Comparison of ENCODE assay signal across 2 cellular contexts in the genomic region with DNA sequence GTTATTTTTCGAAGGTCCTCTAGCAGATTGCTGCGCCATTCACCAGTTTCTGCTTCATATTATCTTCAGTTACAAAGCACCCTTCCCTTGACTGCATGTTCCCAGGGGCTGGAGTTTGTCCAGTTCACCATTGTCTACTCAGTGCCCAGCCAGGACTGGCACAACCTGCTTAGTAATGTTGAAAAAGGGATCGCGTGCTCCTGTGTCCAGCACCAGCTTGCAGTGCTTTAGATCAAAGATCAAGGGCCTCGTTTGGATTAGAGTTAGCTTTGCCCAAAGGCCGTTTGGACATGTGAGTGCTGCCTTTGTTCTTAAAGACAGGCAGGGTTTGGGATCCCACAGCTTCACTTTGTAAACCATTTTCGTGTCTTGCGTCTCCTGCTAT.
TF ChIP-seq lines count a peak whose summit lies in the region.

No MANE protein-coding gene starts in this region.

TF ChIP-seq in A549, 52 proteins besides CTCF, POLR2A, EP300 and RAD21:
- no peak for TF ChIP-seq PHF8 (IDR thresholded peaks at IDR 0.05; ENCODE audit: borderline replicate concordance, low read depth)
- TF ChIP-seq MAZ (IDR thresholded peaks at IDR 0.05; ENCODE audit: borderline replicate concordance, low read depth, low read length) = no peak
- TF ChIP-seq GATA3 (IDR thresholded peaks at IDR 0.05; ENCODE audit: borderline replicate concordance) = no peak
- no peak for TF ChIP-seq POLR2AphosphoS2 (conservative IDR thresholded peaks at IDR 0.05; ENCODE audit: low read length)
- no peak for TF ChIP-seq HOXA7 (CRISPR knock-in tag; IDR thresholded peaks at IDR 0.05)
- TF ChIP-seq ZFP36 (IDR thresholded peaks at IDR 0.05; ENCODE audit: borderline replicate concordance, partially characterized antibody) = no peak
- TF ChIP-seq EHMT2 (IDR thresholded peaks at IDR 0.05; ENCODE audit: low read depth) = no peak
- TF ChIP-seq HEYL (CRISPR knock-in tag; IDR thresholded peaks at IDR 0.05) = no peak
- TF ChIP-seq CHD4 (IDR thresholded peaks at IDR 0.05; ENCODE audit: borderline replicate concordance) = no peak
- no peak for TF ChIP-seq CBX8 (IDR thresholded peaks at IDR 0.05)
- TF ChIP-seq SMC3 (IDR thresholded peaks at IDR 0.05) = no peak
- TF ChIP-seq CBX2 (IDR thresholded peaks at IDR 0.05; ENCODE audit: borderline replicate concordance, low read depth) = no peak
- TF ChIP-seq SREBF2 (IDR thresholded peaks at IDR 0.05) = no peak
- TF ChIP-seq NR3C1 (IDR thresholded peaks at IDR 0.05) = no peak
- TF ChIP-seq FOXS1 (CRISPR knock-in tag; IDR thresholded peaks at IDR 0.05) = no peak
- no peak for TF ChIP-seq JUN (IDR thresholded peaks at IDR 0.05)
- no peak for TF ChIP-seq EHF (CRISPR knock-in tag; IDR thresholded peaks at IDR 0.05)
- TF ChIP-seq, protein P1, sequence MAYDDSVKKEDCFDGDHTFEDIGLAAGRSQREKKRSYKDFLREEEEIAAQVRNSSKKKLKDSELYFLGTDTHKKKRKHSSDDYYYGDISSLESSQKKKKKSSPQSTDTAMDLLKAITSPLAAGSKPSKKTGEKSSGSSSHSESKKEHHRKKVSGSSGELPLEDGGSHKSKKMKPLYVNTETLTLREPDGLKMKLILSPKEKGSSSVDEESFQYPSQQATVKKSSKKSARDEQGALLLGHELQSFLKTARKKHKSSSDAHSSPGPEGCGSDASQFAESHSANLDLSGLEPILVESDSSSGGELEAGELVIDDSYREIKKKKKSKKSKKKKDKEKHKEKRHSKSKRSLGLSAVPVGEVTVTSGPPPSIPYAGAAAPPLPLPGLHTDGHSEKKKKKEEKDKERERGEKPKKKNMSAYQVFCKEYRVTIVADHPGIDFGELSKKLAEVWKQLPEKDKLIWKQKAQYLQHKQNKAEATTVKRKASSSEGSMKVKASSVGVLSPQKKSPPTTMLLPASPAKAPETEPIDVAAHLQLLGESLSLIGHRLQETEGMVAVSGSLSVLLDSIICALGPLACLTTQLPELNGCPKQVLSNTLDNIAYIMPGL (CRISPR knock-in tag; IDR thresholded peaks at IDR 0.05; ENCODE audit: borderline replicate concordance) = no peak

TF ChIP-seq in GM12878, 131 proteins besides CTCF, POLR2A, EP300 and RAD21:
- no peak for TF ChIP-seq CHD1 (IDR thresholded peaks at IDR 0.05; ENCODE audit: low read depth, low read length)
- TF ChIP-seq, protein P2, sequence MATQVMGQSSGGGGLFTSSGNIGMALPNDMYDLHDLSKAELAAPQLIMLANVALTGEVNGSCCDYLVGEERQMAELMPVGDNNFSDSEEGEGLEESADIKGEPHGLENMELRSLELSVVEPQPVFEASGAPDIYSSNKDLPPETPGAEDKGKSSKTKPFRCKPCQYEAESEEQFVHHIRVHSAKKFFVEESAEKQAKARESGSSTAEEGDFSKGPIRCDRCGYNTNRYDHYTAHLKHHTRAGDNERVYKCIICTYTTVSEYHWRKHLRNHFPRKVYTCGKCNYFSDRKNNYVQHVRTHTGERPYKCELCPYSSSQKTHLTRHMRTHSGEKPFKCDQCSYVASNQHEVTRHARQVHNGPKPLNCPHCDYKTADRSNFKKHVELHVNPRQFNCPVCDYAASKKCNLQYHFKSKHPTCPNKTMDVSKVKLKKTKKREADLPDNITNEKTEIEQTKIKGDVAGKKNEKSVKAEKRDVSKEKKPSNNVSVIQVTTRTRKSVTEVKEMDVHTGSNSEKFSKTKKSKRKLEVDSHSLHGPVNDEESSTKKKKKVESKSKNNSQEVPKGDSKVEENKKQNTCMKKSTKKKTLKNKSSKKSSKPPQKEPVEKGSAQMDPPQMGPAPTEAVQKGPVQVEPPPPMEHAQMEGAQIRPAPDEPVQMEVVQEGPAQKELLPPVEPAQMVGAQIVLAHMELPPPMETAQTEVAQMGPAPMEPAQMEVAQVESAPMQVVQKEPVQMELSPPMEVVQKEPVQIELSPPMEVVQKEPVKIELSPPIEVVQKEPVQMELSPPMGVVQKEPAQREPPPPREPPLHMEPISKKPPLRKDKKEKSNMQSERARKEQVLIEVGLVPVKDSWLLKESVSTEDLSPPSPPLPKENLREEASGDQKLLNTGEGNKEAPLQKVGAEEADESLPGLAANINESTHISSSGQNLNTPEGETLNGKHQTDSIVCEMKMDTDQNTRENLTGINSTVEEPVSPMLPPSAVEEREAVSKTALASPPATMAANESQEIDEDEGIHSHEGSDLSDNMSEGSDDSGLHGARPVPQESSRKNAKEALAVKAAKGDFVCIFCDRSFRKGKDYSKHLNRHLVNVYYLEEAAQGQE (IDR thresholded peaks at IDR 0.05; ENCODE audit: low read depth, low read length) = no peak
- no peak for TF ChIP-seq SUPT20H (IDR thresholded peaks at IDR 0.05; ENCODE audit: borderline replicate concordance, control insufficient read depth, low read depth, low read length)
- TF ChIP-seq, protein P3, sequence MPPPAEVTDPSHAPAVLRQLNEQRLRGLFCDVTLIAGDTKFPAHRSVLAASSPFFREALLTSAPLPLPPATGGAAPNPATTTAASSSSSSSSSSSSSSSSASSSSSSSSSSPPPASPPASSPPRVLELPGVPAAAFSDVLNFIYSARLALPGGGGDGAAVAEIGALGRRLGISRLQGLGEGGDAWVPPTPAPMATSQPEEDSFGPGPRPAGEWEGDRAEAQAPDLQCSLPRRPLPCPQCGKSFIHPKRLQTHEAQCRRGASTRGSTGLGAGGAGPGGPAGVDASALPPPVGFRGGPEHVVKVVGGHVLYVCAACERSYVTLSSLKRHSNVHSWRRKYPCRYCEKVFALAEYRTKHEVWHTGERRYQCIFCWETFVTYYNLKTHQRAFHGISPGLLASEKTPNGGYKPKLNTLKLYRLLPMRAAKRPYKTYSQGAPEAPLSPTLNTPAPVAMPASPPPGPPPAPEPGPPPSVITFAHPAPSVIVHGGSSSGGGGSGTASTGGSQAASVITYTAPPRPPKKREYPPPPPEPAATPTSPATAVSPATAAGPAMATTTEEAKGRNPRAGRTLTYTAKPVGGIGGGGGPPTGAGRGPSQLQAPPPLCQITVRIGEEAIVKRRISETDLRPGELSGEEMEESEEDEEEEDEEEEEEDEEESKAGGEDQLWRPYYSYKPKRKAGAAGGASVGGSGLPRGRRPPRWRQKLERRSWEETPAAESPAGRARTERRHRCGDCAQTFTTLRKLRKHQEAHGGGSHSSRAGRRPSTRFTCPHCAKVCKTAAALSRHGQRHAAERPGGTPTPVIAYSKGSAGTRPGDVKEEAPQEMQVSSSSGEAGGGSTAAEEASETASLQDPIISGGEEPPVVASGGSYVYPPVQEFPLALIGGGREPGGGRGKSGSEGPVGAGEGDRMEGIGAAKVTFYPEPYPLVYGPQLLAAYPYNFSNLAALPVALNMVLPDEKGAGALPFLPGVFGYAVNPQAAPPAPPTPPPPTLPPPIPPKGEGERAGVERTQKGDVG (CRISPR knock-in tag; IDR thresholded peaks at IDR 0.05) = no peak
- TF ChIP-seq BACH1 (IDR thresholded peaks at IDR 0.05; ENCODE audit: borderline replicate concordance) = no peak
- TF ChIP-seq PAX5 (IDR thresholded peaks at IDR 0.05; ENCODE audit: borderline replicate concordance, low read depth, low read length) = no peak
- no peak for TF ChIP-seq SMC3 (IDR thresholded peaks at IDR 0.05; ENCODE audit: borderline replicate concordance, low read length)
- TF ChIP-seq YBX1 (IDR thresholded peaks at IDR 0.05) = no peak
- TF ChIP-seq, protein P4, sequence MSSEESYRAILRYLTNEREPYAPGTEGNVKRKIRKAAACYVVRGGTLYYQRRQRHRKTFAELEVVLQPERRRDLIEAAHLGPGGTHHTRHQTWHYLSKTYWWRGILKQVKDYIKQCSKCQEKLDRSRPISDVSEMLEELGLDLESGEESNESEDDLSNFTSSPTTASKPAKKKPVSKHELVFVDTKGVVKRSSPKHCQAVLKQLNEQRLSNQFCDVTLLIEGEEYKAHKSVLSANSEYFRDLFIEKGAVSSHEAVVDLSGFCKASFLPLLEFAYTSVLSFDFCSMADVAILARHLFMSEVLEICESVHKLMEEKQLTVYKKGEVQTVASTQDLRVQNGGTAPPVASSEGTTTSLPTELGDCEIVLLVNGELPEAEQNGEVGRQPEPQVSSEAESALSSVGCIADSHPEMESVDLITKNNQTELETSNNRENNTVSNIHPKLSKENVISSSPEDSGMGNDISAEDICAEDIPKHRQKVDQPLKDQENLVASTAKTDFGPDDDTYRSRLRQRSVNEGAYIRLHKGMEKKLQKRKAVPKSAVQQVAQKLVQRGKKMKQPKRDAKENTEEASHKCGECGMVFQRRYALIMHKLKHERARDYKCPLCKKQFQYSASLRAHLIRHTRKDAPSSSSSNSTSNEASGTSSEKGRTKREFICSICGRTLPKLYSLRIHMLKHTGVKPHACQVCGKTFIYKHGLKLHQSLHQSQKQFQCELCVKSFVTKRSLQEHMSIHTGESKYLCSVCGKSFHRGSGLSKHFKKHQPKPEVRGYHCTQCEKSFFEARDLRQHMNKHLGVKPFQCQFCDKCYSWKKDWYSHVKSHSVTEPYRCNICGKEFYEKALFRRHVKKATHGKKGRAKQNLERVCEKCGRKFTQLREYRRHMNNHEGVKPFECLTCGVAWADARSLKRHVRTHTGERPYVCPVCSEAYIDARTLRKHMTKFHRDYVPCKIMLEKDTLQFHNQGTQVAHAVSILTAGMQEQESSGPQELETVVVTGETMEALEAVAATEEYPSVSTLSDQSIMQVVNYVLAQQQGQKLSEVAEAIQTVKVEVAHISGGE (CRISPR knock-in tag; IDR thresholded peaks at IDR 0.05) = no peak
- no peak for TF ChIP-seq BCL11A (IDR thresholded peaks at IDR 0.05; ENCODE audit: low read depth, low read length)
- no peak for TF ChIP-seq ZNF622 (IDR thresholded peaks at IDR 0.05)
- TF ChIP-seq ZZZ3 (IDR thresholded peaks at IDR 0.05; ENCODE audit: control insufficient read depth, insufficient read length, low read depth) = no peak
- no peak for TF ChIP-seq DPF2 (IDR thresholded peaks at IDR 0.05)
- TF ChIP-seq NFYA (IDR thresholded peaks at IDR 0.05; ENCODE audit: borderline replicate concordance, low read depth, low read length) = no peak
- no peak for TF ChIP-seq MYB (IDR thresholded peaks at IDR 0.05; ENCODE audit: borderline replicate concordance, low read depth, low read length)
- TF ChIP-seq LARP7 (IDR thresholded peaks at IDR 0.05) = no peak
- TF ChIP-seq RUNX3 (IDR thresholded peaks at IDR 0.05; ENCODE audit: low read length) = no peak
- TF ChIP-seq, protein P5, sequence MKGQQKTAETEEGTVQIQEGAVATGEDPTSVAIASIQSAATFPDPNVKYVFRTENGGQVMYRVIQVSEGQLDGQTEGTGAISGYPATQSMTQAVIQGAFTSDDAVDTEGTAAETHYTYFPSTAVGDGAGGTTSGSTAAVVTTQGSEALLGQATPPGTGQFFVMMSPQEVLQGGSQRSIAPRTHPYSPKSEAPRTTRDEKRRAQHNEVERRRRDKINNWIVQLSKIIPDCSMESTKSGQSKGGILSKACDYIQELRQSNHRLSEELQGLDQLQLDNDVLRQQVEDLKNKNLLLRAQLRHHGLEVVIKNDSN (IDR thresholded peaks at IDR 0.05; ENCODE audit: borderline replicate concordance, extremely low read length, insufficient read depth, low read depth, low read length) = no peak
- TF ChIP-seq ZSCAN29 (IDR thresholded peaks at IDR 0.05) = no peak
- TF ChIP-seq ZNF24 (IDR thresholded peaks at IDR 0.05) = no peak
TF ChIP-seq in GM12878: peak in this region for 0.
